Comparison of ENCODE assay signal across 8 cellular contexts in the genomic region with DNA sequence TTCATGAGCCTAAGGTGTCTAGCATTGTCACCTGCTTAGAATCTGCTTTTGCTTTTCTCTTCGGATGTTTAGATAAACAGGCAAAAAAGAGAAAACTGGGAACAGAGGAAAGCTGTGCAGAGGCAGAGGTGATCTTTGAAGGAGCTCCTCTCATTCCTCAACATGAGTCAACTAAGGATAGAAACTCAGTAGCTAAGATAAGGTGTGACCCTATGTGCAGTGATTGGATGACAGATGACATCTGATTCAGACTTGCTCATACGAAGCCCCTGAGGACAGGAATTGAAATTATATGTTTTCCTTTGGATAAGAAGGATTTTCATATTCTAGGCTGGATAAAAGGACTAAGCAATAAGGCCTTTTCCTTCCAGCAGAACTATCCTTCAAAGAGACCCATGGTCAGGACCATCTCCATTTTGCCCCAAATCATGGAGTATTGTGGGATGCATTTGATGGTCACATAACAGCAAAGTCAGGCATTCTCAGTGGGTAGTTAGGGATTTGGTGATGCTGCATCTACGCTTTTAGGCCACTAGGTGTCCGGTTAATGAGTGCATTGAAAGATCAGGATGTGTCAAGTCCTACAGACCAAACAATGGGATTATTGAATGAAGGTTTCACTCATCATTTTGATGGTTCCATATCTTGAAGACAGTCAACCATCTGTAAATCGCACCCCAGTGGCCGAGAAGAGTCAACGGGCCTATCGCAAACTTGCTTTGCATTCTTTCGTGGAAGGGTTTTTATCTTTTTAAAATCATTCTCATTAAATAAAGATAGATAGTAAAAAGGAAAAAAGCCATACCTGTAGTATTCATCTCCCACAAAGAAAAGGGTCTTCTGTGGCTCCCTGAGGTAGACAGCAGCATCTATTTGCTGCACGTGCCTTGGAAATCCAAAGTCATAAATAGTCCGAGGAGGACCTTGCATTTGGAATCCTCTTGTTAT. TPM values are rescaled to one million over a fixed set of nuclear protein-coding genes. Genes with fewer than 3 reads are reported as not detected.
DNase-seq lines count a peak whose midpoint lies in the region; ATAC-seq and TF ChIP-seq lines count a peak whose summit lies in the region.

No MANE protein-coding gene starts in this region.

- peak; percentile 36 for DNase-seq in EL
- no peak for DNase-seq in lung (ENCODE audit: low spot score)
- DNase-seq in lower leg skin (ENCODE audit: low spot score in 2 of 2), result no peak
- no peak for DNase-seq in GOT3 (lab: John Stamatoyannopoulos, UW)
- no peak for DNase-seq in DMS79 treated with DMSO at 0.1 percent for 48 hours (lab: John Stamatoyannopoulos, UW)
- DNase-seq in GM13976 (ENCODE audit: low spot score), result no peak

- intact Hi-C loops in lower leg skin (cut with DNase I; ENCODE audit: low total_unique reads), result no loop called here

- peak; percentile 36 for ATAC-seq in HG03159 (IDR thresholded peaks at IDR 0.05; ENCODE audit: unreplicated experiment)
- ATAC-seq in lung (ENCODE audit: insufficient read depth, low FRiP score), result no peak

- no peaks in the 10 kb centered on the region for H3K36me3 ChIP-seq in lung (ENCODE audit: control insufficient read depth in 2 of 2, insufficient read depth in 2 of 2, low read length in 2 of 2)

- H3K4me3 ChIP-seq in lung, result no peak overlapping the region
- no peak overlapping the region for H3K4me3 ChIP-seq in lower leg skin (ENCODE audit: low read depth, poor library complexity, severe bottlenecking)

- H3K27ac ChIP-seq in VCaP, result no peak overlapping the region
- H3K27ac ChIP-seq in lung (ENCODE audit: low read depth in 1 of 2, low read length in 1 of 2), result no peak overlapping the region

- TF ChIP-seq CTCF in VCaP (conservative IDR thresholded peaks at IDR 0.05) (peak; percentile 76), lung (IDR thresholded peaks at IDR 0.05; ENCODE audit: control extremely low read depth, extremely low read depth) (peak; percentile 10), lower leg skin (IDR thresholded peaks at IDR 0.05) (no peak), GM13976 (IDR thresholded peaks at IDR 0.05; ENCODE audit: borderline replicate concordance, control extremely low read depth, extremely low read depth, insufficient read depth, missing control alignments) (no peak)

- no peaks in the 10 kb centered on the region for H3K27me3 ChIP-seq in lung (ENCODE audit: control insufficient read depth, insufficient read depth)

- H3K4me1 ChIP-seq in lung (ENCODE audit: control insufficient read depth in 2 of 2, insufficient read depth in 2 of 2, low read length in 2 of 2), result peaks cover 0 to 3% of the 10 kb centered on the region in 2 donors

- no peaks in the 10 kb centered on the region for H3K9me3 ChIP-seq in lung (ENCODE audit: control insufficient read depth in 2 of 2, insufficient read depth in 1 of 2, low read length in 1 of 2)

- in situ Hi-C loops in GM13976 (cut with MboI; ENCODE audit: low sequenced_read_pairs, unreplicated experiment), result no loop called here

- TF ChIP-seq POLR2A in lower leg skin (IDR thresholded peaks at IDR 0.05), result no peak

- WGBS in lung, 2 donors, result 92 to 93% methylated on average over 11 of the region's 11 CpGs
- 87 to 88% methylated on average over 11 of the region's 11 CpGs for WGBS in lower leg skin, 2 donors

RNA-seq across cellular contexts. Expression of a gene that starts 32.2 kb away (rescaled TPM):
- total RNA-seq in lung (not detected), lower leg skin (not detected)
- not detected for polyA plus RNA-seq in lung

Comparison
In these comparisons a context has a peak if more than half of its experiments do, and no peak if none do; other contexts are left out.
1. CTCF ChIP-seq: peak in VCaP (single experiment) and lung (single experiment); none in lower leg skin (0 of 3) and GM13976 (single experiment).